ENCODE assay signal across 18 cellular contexts in the genomic region with DNA sequence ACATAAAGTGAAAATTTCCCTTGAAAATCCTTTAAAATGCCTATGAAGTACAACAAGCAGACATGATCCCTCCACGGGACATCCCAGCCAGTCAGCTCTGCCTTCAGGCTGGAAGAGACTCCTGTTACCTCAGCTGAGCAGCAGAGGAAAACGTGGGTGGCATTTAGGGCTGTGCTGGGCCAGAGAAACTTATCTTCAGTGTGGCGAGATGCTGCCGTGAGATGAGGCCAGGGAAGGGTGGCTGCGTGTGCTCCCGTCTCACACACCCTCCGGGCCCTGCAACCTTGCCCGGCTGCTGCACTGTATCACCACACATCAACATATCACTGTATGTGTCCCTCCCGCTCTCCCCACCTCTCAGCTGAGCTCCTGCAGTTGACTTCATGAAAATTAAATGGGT. TPM values are rescaled to one million over a fixed set of nuclear protein-coding genes. Genes with fewer than 3 reads are reported as not detected.
DNase-seq lines count a peak whose midpoint lies in the region; ATAC-seq and TF ChIP-seq lines count a peak whose summit lies in the region.
"Had no signal": no experiment of that assay in that cellular context is flagged by ENCODE, and none has a peak within 500 bp of the region (broad histone marks: within the 10 kb centered on the region; RNA-seq: fewer than 3 reads in every experiment).

No MANE protein-coding gene starts in this region.

- no peak overlapping the region for H3K4me2 ChIP-seq in GM23248 (ENCODE audit: unreplicated experiment)
- no peak overlapping the region for H3K4me2 ChIP-seq in trophoblast cell (ENCODE audit: low read length)

- H3K4me1 ChIP-seq in GM23248 (ENCODE audit: insufficient read depth) (peaks cover 31% of the 10 kb centered on the region), trophoblast cell (ENCODE audit: control insufficient read depth in 1 of 2, insufficient read depth in 2 of 2, low read length in 2 of 2) (peaks cover 50 to 63% of the 10 kb centered on the region in 2 experiments)

- no peak overlapping the region for H3K4ac ChIP-seq in trophoblast cell (ENCODE audit: low read depth, low read length)

- H3F3A ChIP-seq in GM23248 (ENCODE audit: insufficient read depth): peaks cover 3% of the 10 kb centered on the region; the same call in 1 of the 2 replicates

- H3K18ac ChIP-seq in trophoblast cell (ENCODE audit: low read length): no peak overlapping the region

- no peak overlapping the region for H3K27ac ChIP-seq in GM23248
- no peak overlapping the region for H3K27ac ChIP-seq in trophoblast cell (ENCODE audit: low read depth, low read length)
- H3K27ac ChIP-seq: epithelial cell of prostate, WERI-Rb-1 had no signal

- TF ChIP-seq CTCF in epithelial cell of esophagus (IDR thresholded peaks at IDR 0.05; ENCODE audit: insufficient read depth, low read depth, low read length, missing control alignments) (no peak), lower leg skin (IDR thresholded peaks at IDR 0.05) (no peak)

- H3K9ac ChIP-seq in GM23248 (no peak overlapping the region), trophoblast cell (ENCODE audit: low read length) (no peak overlapping the region)

- H3K9me3 ChIP-seq in GM23248 (ENCODE audit: low read depth) (no peaks in the 10 kb centered on the region), trophoblast cell (ENCODE audit: insufficient read depth, low read depth, low read length) (peaks cover 3% of the 10 kb centered on the region)

- no peak overlapping the region for H3K4me3 ChIP-seq in GM23248
- H3K4me3 ChIP-seq in epithelial cell of esophagus (ENCODE audit: low read length): no peak overlapping the region
- no peak overlapping the region for H3K4me3 ChIP-seq in trophoblast cell (ENCODE audit: low read depth, low read length)
- H3K4me3 ChIP-seq in lower leg skin (ENCODE audit: low read depth, poor library complexity, severe bottlenecking): no peak overlapping the region

- no peaks in the 10 kb centered on the region for H3K9me2 ChIP-seq in GM23248 (ENCODE audit: insufficient read depth)

- H2AK5ac ChIP-seq in trophoblast cell (ENCODE audit: low read length): no peak overlapping the region

- no peak overlapping the region for H4K8ac ChIP-seq in trophoblast cell (ENCODE audit: low read depth, low read length)

- in situ Hi-C loops in GM23248 (cut with MboI): no loop called here

- H2AFZ ChIP-seq in GM23248 (no peak overlapping the region), trophoblast cell (ENCODE audit: insufficient read depth, low read length, poor library complexity) (no peak overlapping the region)

- TF ChIP-seq POLR2A in lower leg skin (IDR thresholded peaks at IDR 0.05): no peak

- H3K27me3 ChIP-seq in GM23248 (replicated peaks; ENCODE audit: insufficient read depth) (no peaks in the 10 kb centered on the region), trophoblast cell (ENCODE audit: insufficient read depth, low read length) (no peaks in the 10 kb centered on the region)

- no peak overlapping the region for H3K14ac ChIP-seq in trophoblast cell (ENCODE audit: low read length)

- no peak overlapping the region for H2BK5ac ChIP-seq in trophoblast cell (ENCODE audit: low read depth, low read length, poor library complexity)

- no peaks in the 10 kb centered on the region for H3K79me2 ChIP-seq in GM23248 (ENCODE audit: insufficient read depth)
- peaks cover 7% of the 10 kb centered on the region for H3K79me2 ChIP-seq in trophoblast cell (ENCODE audit: control insufficient read depth, insufficient read depth, low read length, poor library complexity)

- H4K12ac ChIP-seq in trophoblast cell (ENCODE audit: low read depth, low read length): no peak overlapping the region

- H3K36me3 ChIP-seq in GM23248 (ENCODE audit: low read depth): no peaks in the 10 kb centered on the region
- peaks cover 2 to 7% of the 10 kb centered on the region in 2 experiments for H3K36me3 ChIP-seq in trophoblast cell (ENCODE audit: control insufficient read depth in 1 of 2, insufficient read depth in 2 of 2, low read length in 2 of 2)
- H3K36me3 ChIP-seq: WERI-Rb-1 had no signal

- no peak for ATAC-seq in GM19463 (IDR thresholded peaks at IDR 0.05; ENCODE audit: unreplicated experiment)
- ATAC-seq: activated naive CD4-positive, alpha-beta T cell treated with anti-CD3 and anti-CD28 coated beads, Interleukin-2, amount 50 U/mL, for 72 hours; left colon; T-helper 17 cell had no signal

- no peaks in the 10 kb centered on the region for H4K20me1 ChIP-seq in GM23248 (ENCODE audit: insufficient read depth)

- WGBS in GM23248 (ENCODE audit: low coverage in 1 of 2, low lambda C conversion rate in 2 of 2, missing lambda C conversion rate in 2 of 2), 2 experiments: 52 to 58% methylated on average over 9 of the region's 9 CpGs
- no CpG with 5 or more reads among the region's 9 CpGs for WGBS in trophoblast cell (ENCODE audit: extremely low coverage, insufficient coverage, insufficient read length)
- 36 to 45% methylated on average over 9 of the region's 9 CpGs for WGBS in lower leg skin, 2 donors

- no peak overlapping the region for H2BK120ac ChIP-seq in trophoblast cell (ENCODE audit: insufficient read depth, low read length, poor library complexity)

- H3K79me1 ChIP-seq in trophoblast cell (ENCODE audit: low read length): peaks cover 46% of the 10 kb centered on the region

- H2BK12ac ChIP-seq in trophoblast cell (ENCODE audit: low read length): peak overlapping the region; percentile 13

- intact Hi-C loops in lower leg skin (cut with DNase I; ENCODE audit: low total_unique reads): no loop called here

- peak overlapping the region; percentile 4 for H4K91ac ChIP-seq in trophoblast cell (ENCODE audit: low read depth, low read length)

- peak; percentile 54 for DNase-seq in GM23248
- DNase-seq in RPMI7951 (ENCODE audit: low read depth): peak; percentile 41
- DNase-seq in epithelial cell of esophagus (ENCODE audit: low read depth): peak; percentile 33
- DNase-seq in trophoblast cell: peak; percentile 46 to 48
- DNase-seq in NCI-H345 treated with DMSO at 0.1 percent for 48 hours (lab: John Stamatoyannopoulos, UW; ENCODE audit: unreplicated experiment): no peak
- no peak for DNase-seq in lower leg skin (ENCODE audit: low spot score in 2 of 2)
- DNase-seq: activated T-cell treated with anti-CD3 and anti-CD28 coated beads, Interleukin-2, amount 50 U/mL, for 48 hours; Calu3; NCI-H1105 treated with DMSO at 0.1 percent for 48 hours; NCI-H526; SIG-M5; stimulated activated CD8-positive, alpha-beta memory T cell treated with anti-CD3 and anti-CD28 coated beads, Interleukin-4, amount 100 ng/mL, for 48 hours; T-helper 17 cell; WERI-Rb-1 had no signal

- H3K23ac ChIP-seq in trophoblast cell (ENCODE audit: low read length): no peak overlapping the region

RNA-seq across cellular contexts. Expression of gene BMF, which starts 23.5 kb away (rescaled TPM):
- total RNA-seq in GM23248 (2014; rRNA removed; shearing (Covaris generic)): 1.1 and 2.7 TPM in 2 replicates
- polyA plus RNA-seq in GM23248 (2016; fragmentation: Nextera tagmentation; extraction: Ambion mirVana): 0.40 and 0.41 TPM in 2 replicates
- total RNA-seq in RPMI7951 (2014; rRNA removed; shearing (Covaris generic)): 13.8 and 13.9 TPM in 2 replicates
- 20.8 and 22.5 TPM in 2 replicates for polyA plus RNA-seq in trophoblast cell (2013)
- 10 to 100 TPM in 1 of 4 donors, 1 to 10 TPM in 3; 2.1 to 11.8 (median 8.4) TPM for total RNA-seq in lower leg skin

RNA-seq across cellular contexts. Expression of gene SRP14, which starts 46.2 kb away (rescaled TPM):
- 257 and 282 TPM in 2 replicates for total RNA-seq in GM23248 (2014; rRNA removed; shearing (Covaris generic))
- 789 and 796 TPM in 2 replicates for polyA plus RNA-seq in GM23248 (2016; fragmentation: Nextera tagmentation; extraction: Ambion mirVana)
- 404 and 461 TPM in 2 replicates for total RNA-seq in RPMI7951 (2014; rRNA removed; shearing (Covaris generic))
- polyA plus RNA-seq in trophoblast cell (2013): 497 and 515 TPM in 2 replicates
- 100 to 1,000 TPM; 177 to 220 (median 201) TPM for total RNA-seq in lower leg skin

Comparison
In these comparisons a context has a peak if more than half of its experiments do, and no peak if none do; other contexts are left out.
1. DNase-seq: peak in GM23248 (single experiment), RPMI7951 (single experiment), epithelial cell of esophagus (single experiment) and trophoblast cell (2 of 2); none in NCI-H345 treated with DMSO at 0.1 percent for 48 hours (single experiment) and lower leg skin (0 of 2).